In the genomic region with DNA sequence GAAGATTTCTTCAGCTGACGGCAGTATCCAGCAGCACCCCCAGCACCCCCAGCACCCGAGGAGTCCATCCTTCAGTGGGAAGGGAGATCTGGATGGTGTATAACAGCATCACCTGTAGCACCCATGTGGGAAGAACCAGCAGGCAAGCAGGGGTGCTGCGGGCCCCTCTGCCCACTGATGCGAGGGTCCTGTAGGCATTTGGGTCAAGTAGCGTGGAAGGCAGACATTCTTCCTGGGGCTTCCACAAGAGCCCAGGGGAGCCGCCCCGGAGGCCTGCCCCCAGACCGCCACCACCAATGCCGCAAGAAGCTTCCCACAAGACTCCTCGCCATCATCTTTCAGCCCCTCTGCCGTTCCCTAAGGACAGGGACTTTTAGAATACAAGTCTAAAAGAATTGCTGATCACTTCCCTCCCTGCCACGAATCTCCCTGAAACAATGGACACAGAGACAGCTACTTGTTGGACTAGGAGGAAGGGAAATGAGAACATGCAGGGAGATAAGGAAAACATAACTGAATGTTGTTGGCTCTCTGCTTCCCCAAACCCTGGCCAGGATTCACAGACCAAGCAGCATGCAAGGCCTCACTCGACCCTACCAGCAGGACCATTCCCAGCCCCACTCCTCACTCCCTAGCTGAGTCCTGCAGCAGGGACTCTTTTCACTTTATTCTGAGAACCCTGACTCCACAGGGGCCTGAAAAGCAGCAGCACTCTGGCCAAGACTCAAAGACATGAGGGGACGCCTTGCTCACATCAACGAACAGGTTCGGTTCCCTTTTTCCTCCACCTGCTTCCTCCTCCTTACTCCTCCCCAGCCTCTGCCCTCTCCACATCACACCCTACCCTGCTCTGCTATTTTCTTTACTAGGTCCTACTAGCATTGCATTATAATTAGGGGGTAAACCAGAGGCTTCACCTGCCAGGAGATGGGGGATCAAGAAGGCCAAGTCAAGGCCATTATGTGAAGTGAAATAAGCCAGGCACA, we compare ENCODE assay signal across 32 cellular contexts.
"Had no signal": no experiment of that assay in that cellular context is flagged by ENCODE, and none has a peak within 500 bp of the region (broad histone marks: within the 10 kb centered on the region; RNA-seq: fewer than 3 reads in every experiment).

No MANE protein-coding gene starts in this region.

- H3K36me3 ChIP-seq: brain microvascular endothelial cell, esophagus squamous epithelium, left ventricle myocardium inferior, pancreas, prostate gland, thoracic aorta, uterus, WERI-Rb-1 had no signal

- DNase-seq: activated CD4-positive, alpha-beta memory T cell treated with anti-CD3 and anti-CD28 coated beads for 36 hours; activated CD4-positive, alpha-beta T cell treated with anti-CD3 and anti-CD28 coated beads, Interleukin-2, amount 10 ng/mL, durations not matched to agents 24 days and 14 days; activated CD4-positive, CD25-positive, alpha-beta regulatory T cell treated with anti-CD3 and anti-CD28 coated beads, Interleukin-2, amount 50 U/mL, for 72 hours; activated CD8-positive, alpha-beta memory T cell treated with anti-CD3 and anti-CD28 coated beads, Interleukin-2, amount 50 U/mL, for 4 hours; activated effector memory CD4-positive, alpha-beta T cell treated with anti-CD3 and anti-CD28 coated beads, Interleukin-2, amount 50 U/mL, for 16 hours; activated naive CD4-positive, alpha-beta T cell treated with anti-CD3 and anti-CD28 coated beads, Interleukin-2, amount 50 U/mL, for 16 hours; activated T-cell treated with anti-CD3 and anti-CD28 coated beads, Interleukin-2, amount 50 U/mL, for 1 hour; amniotic stem cell; brain microvascular endothelial cell; caudate nucleus; dermis blood vessel endothelial cell; effector CD4-positive, alpha-beta T cell; esophagus squamous epithelium; glutamatergic neuron; left ventricle myocardium inferior; nephron progenitor cell; nucleus accumbens; pancreas; stimulated activated CD4-positive, alpha-beta T cell treated with anti-CD3 and anti-CD28 coated beads, Interleukin-15, amount 100 ng/mL, for 24 hours; stimulated activated CD4-positive, alpha-beta T cell treated with anti-CD3 and anti-CD28 coated beads, Interleukin-2, amount 100 ng/mL, for 24 hours; stimulated activated naive CD4-positive, alpha-beta T cell treated with Interleukin-2 at 50 U/mL for 16 hours; SW 1271; T-helper 9 cell; trophoblast cell; uterus; WERI-Rb-1 had no signal

- ATAC-seq: pancreas had no signal

- H3K4me3 ChIP-seq: esophagus squamous epithelium, left ventricle myocardium inferior, lung, pancreas, prostate gland, thoracic aorta, uterus had no signal

- H3K9me3 Mint-ChIP-seq: activated CD4-positive, alpha-beta memory T cell treated with anti-CD3 and anti-CD28 coated beads for 36 hours; activated CD4-positive, alpha-beta T cell treated with anti-CD3 and anti-CD28 coated beads, Interleukin-2, amount 10 ng/mL, durations not matched to agents 24 days and 14 days; activated T-helper 1 cell treated with anti-CD3 and anti-CD28 coated beads, Interleukin-12 subunit alpha, Interleukin-12 subunit beta, Interleukin-2, Interleukin-4 antibody, amounts not matched to agents 30 ng/mL and 10 ng/mL and 1 ng/mL, durations not matched to agents 14 hours and 24 hours and 36 hours; nephron progenitor cell; T-helper 1 cell treated with Interleukin-12 subunit alpha and Interleukin-12 subunit beta and Interleukin-4 antibody, amounts not matched to agents 30 μg/mL and 1 μg/mL, for 36 hours had no signal

- H3K27me3 ChIP-seq: brain microvascular endothelial cell, pancreas, uterus had no signal

- H3K27ac Mint-ChIP-seq: activated CD4-positive, alpha-beta memory T cell treated with anti-CD3 and anti-CD28 coated beads for 36 hours; activated CD4-positive, alpha-beta T cell treated with anti-CD3 and anti-CD28 coated beads, Interleukin-2, amount 10 ng/mL, durations not matched to agents 24 days and 14 days; activated T-helper 1 cell treated with anti-CD3 and anti-CD28 coated beads, Interleukin-12 subunit alpha, Interleukin-12 subunit beta, Interleukin-2, Interleukin-4 antibody, amounts not matched to agents 30 ng/mL and 10 ng/mL and 1 ng/mL, durations not matched to agents 14 hours and 24 hours and 36 hours; nephron progenitor cell; T-helper 1 cell treated with Interleukin-12 subunit alpha and Interleukin-12 subunit beta and Interleukin-4 antibody, amounts not matched to agents 30 μg/mL and 1 μg/mL, for 36 hours had no signal

- H3K36me3 Mint-ChIP-seq: activated CD4-positive, alpha-beta memory T cell treated with anti-CD3 and anti-CD28 coated beads for 36 hours had no signal

- H3K27ac ChIP-seq: brain microvascular endothelial cell, epithelial cell of prostate, esophagus squamous epithelium, left ventricle myocardium inferior, pancreas, prostate gland, thoracic aorta, uterus, WERI-Rb-1 had no signal

- H3K9me3 ChIP-seq: esophagus squamous epithelium, left ventricle myocardium inferior, pancreas, prostate gland, thoracic aorta, uterus had no signal

- H3K4me3 Mint-ChIP-seq: activated CD4-positive, alpha-beta memory T cell treated with anti-CD3 and anti-CD28 coated beads for 36 hours; activated CD4-positive, alpha-beta T cell treated with anti-CD3 and anti-CD28 coated beads, Interleukin-2, amount 10 ng/mL, durations not matched to agents 24 days and 14 days; activated T-helper 1 cell treated with anti-CD3 and anti-CD28 coated beads, Interleukin-12 subunit alpha, Interleukin-12 subunit beta, Interleukin-2, Interleukin-4 antibody, amounts not matched to agents 30 ng/mL and 10 ng/mL and 1 ng/mL, durations not matched to agents 14 hours and 24 hours and 36 hours; nephron progenitor cell; T-helper 1 cell treated with Interleukin-12 subunit alpha and Interleukin-12 subunit beta and Interleukin-4 antibody, amounts not matched to agents 30 μg/mL and 1 μg/mL, for 36 hours had no signal

- H3K4me1 Mint-ChIP-seq: activated CD4-positive, alpha-beta T cell treated with anti-CD3 and anti-CD28 coated beads, Interleukin-2, amount 10 ng/mL, durations not matched to agents 24 days and 14 days; nephron progenitor cell had no signal

- H3K4me1 ChIP-seq: esophagus squamous epithelium, left ventricle myocardium inferior, pancreas, prostate gland, uterus had no signal
